ENCODE assay signal across 9 cellular contexts in the genomic region with DNA sequence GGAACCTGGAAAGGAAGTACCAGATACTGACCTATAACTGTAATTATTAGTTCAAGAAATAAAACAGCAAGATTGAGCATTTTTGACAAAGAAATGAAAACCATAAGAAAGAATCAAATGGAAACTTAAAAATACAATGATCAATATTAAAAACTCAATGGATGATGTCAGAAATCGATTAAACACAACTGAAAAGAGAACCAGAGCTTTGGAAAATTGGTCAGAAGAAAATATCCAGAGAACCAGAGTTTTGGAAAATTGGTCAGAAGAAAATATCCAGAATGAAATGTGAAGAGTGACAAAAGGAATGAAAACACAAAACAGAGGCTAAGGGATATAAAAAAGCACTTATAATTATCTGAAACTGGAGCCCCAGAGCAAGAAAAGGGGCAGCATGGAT.
"Had no signal": no experiment of that assay in that cellular context is flagged by ENCODE, and none has a peak within 500 bp of the region (broad histone marks: within the 10 kb centered on the region; RNA-seq: fewer than 3 reads in every experiment).

No MANE protein-coding gene starts in this region.

- H3K36me3 ChIP-seq: HAP-1 had no signal

- H2AFZ ChIP-seq: GM23248, GM23338 had no signal

- H3K9ac ChIP-seq: GM23248 had no signal

- H3K27ac ChIP-seq: GM23248 had no signal

- H3K4me2 ChIP-seq: GM23338 had no signal

- ATAC-seq: GM23338, HCT116 had no signal

- H3K4me3 ChIP-seq: GM23248, GM23338, HAP-1 had no signal

- H3K4me1 ChIP-seq: HAP-1 had no signal

- DNase-seq: GM23248, GOT3, H7, H9, HCEC 1CT, HFFc6 had no signal

- H3K27ac Mint-ChIP-seq: GM23338, H9, HFFc6 had no signal

- H3K4me3 Mint-ChIP-seq: GM23338, H9, HFFc6 had no signal
